24 cellular contexts compared by ENCODE assay signal in the genomic region with DNA sequence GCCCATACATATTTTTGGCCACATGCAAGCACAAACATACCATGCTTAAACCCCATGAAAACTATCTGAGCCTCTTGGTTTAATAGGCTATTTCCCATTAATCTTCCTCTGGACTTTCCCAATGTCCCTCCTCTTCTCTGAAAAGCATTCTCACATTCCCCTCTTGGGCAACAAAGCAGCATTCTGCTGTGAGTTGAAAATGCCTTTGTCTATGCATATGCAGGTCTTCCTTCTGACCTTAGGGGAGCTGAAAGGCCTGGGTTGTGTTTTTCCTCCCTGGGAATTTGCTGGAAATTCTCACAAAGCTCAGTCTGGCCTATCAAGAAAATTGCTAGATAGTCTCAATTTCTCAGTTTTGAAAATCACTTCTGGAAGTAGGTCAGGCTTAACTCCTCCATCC. TPM values are rescaled to one million over a fixed set of nuclear protein-coding genes. Genes with fewer than 3 reads are reported as not detected.
"Had no signal": no experiment of that assay in that cellular context is flagged by ENCODE, and none has a peak within 500 bp of the region (broad histone marks: within the 10 kb centered on the region; RNA-seq: fewer than 3 reads in every experiment).

No MANE protein-coding gene starts in this region.

- H3K4me3 Mint-ChIP-seq: activated CD8-positive, alpha-beta T cell treated with anti-CD3 and anti-CD28 coated beads, Interleukin-2, amount 10 ng/mL, durations not matched to agents 7 days and 5 days; activated naive CD4-positive, alpha-beta T cell treated with anti-CD3 and anti-CD28 coated beads, Interleukin-2, amount 50 U/mL, for 24 hours; activated naive CD8-positive, alpha-beta T cell treated with anti-CD3 and anti-CD28 coated beads, Interleukin-2, amount 50 U/mL, for 24 hours; brain; T-cell had no signal

- DNase-seq: activated CD4-positive, alpha-beta T cell treated with anti-CD3 and anti-CD28 coated beads for 4 hours; activated CD4-positive, alpha-beta T cell treated with anti-CD3 and anti-CD28 coated beads, Interleukin-2, amount 50 U/mL, for 4 hours; activated CD8-positive, alpha-beta memory T cell treated with anti-CD3 and anti-CD28 coated beads, Interleukin-2, amount 50 U/mL, for 48 hours; activated CD8-positive, alpha-beta T cell treated with anti-CD3 and anti-CD28 coated beads, Interleukin-2, amount 10 ng/mL, durations not matched to agents 7 days and 5 days; activated naive CD8-positive, alpha-beta T cell treated with anti-CD3 and anti-CD28 coated beads, Interleukin-2, amount 50 U/mL, for 24 hours; activated T-cell treated with anti-CD3 and anti-CD28 coated beads, Interleukin-2, amount 50 U/mL, for 1 hour; amniotic stem cell; Karpas-422; NCI-H1105 treated with DMSO at 0.1 percent for 48 hours; NCI-H1436 treated with DMSO at 0.1 percent for 48 hours; NCI-H187; NCI-H2081 treated with DMSO at 0.1 percent for 48 hours; NCI-H446; NCI-H524; PC-9; SIG-M5; T-cell; T-helper 2 cell had no signal

- H3K27ac ChIP-seq: cardiac muscle cell, PC-9, SK-N-MC, VCaP had no signal

- H3K27ac Mint-ChIP-seq: activated CD8-positive, alpha-beta T cell treated with anti-CD3 and anti-CD28 coated beads, Interleukin-2, amount 10 ng/mL, durations not matched to agents 7 days and 5 days; activated naive CD4-positive, alpha-beta T cell treated with anti-CD3 and anti-CD28 coated beads, Interleukin-2, amount 50 U/mL, for 24 hours; activated naive CD8-positive, alpha-beta T cell treated with anti-CD3 and anti-CD28 coated beads, Interleukin-2, amount 50 U/mL, for 24 hours; brain; T-cell had no signal

- H3K4me3 ChIP-seq: cardiac muscle cell, PC-9, SK-N-MC had no signal

- H3K9me3 Mint-ChIP-seq: activated naive CD4-positive, alpha-beta T cell treated with anti-CD3 and anti-CD28 coated beads, Interleukin-2, amount 50 U/mL, for 24 hours; activated naive CD8-positive, alpha-beta T cell treated with anti-CD3 and anti-CD28 coated beads, Interleukin-2, amount 50 U/mL, for 24 hours; T-cell had no signal

- H3K36me3 ChIP-seq: cardiac muscle cell had no signal

- ATAC-seq: activated CD8-positive, alpha-beta T cell treated with anti-CD3 and anti-CD28 coated beads, Interleukin-2, amount 10 ng/mL, durations not matched to agents 7 days and 5 days; activated naive CD8-positive, alpha-beta T cell treated with anti-CD3 and anti-CD28 coated beads, Interleukin-2, amount 50 U/mL, for 24 hours; T-cell had no signal

- H3K36me3 Mint-ChIP-seq: activated naive CD4-positive, alpha-beta T cell treated with anti-CD3 and anti-CD28 coated beads, Interleukin-2, amount 50 U/mL, for 24 hours; brain; T-cell had no signal

- H3K27me3 ChIP-seq: cardiac muscle cell had no signal

- H3K4me1 Mint-ChIP-seq: brain had no signal

- H3K27me3 Mint-ChIP-seq: activated naive CD4-positive, alpha-beta T cell treated with anti-CD3 and anti-CD28 coated beads, Interleukin-2, amount 50 U/mL, for 24 hours; activated naive CD8-positive, alpha-beta T cell treated with anti-CD3 and anti-CD28 coated beads, Interleukin-2, amount 50 U/mL, for 24 hours; T-cell had no signal

RNA-seq across cellular contexts. Expression of a gene that starts 4.2 kb away (rescaled TPM):
- total RNA-seq: activated CD8-positive, alpha-beta T cell treated with anti-CD3 and anti-CD28 coated beads, Interleukin-2, amount 10 ng/mL, durations not matched to agents 7 days and 5 days; astrocyte; cardiac muscle cell; PC-9 had no signal
- polyA plus RNA-seq: cardiac muscle cell had no signal
